1 cellular context compared by ENCODE assay signal in genomic region chr21:28992526-28993292, GRCh38.
TF ChIP-seq lines count a peak whose summit lies in the region.

TSS of gene LTN1 (minus strand) at chr21:28992877. CDS start at chr21:28992805, 72 bp downstream.

TF ChIP-seq in WTC11, 78 proteins besides CTCF, POLR2A, EP300 and RAD21 (continued from another document):
- TF ChIP-seq ATF3 (CRISPR knock-in tag; conservative IDR thresholded peaks at IDR 0.05) (no peak), MYBL2 (CRISPR knock-in tag; IDR thresholded peaks at IDR 0.05) (no peak), SP1 (CRISPR knock-in tag; conservative IDR thresholded peaks at IDR 0.05) (peak; percentile 86), ZMAT4 (CRISPR knock-in tag; IDR thresholded peaks at IDR 0.05) (no peak), CDX4 (CRISPR knock-in tag; IDR thresholded peaks at IDR 0.05; ENCODE audit: borderline replicate concordance) (no peak), ZNF423 (CRISPR knock-in tag; IDR thresholded peaks at IDR 0.05) (no peak), ZNF281 (CRISPR knock-in tag; IDR thresholded peaks at IDR 0.05) (no peak), E2F5 (CRISPR knock-in tag; IDR thresholded peaks at IDR 0.05) (peak; percentile 99), GABPB1 (CRISPR knock-in tag; IDR thresholded peaks at IDR 0.05) (peak; percentile 87), PRDM15 (CRISPR knock-in tag; IDR thresholded peaks at IDR 0.05) (no peak), MLX (CRISPR knock-in tag; IDR thresholded peaks at IDR 0.05) (no peak), SMAD4 (CRISPR knock-in tag; IDR thresholded peaks at IDR 0.05) (0 out of 2 replicates have a peak, but pooled peaks have one; percentile 28), JAZF1 (CRISPR knock-in tag; IDR thresholded peaks at IDR 0.05) (no peak), ATF2 (CRISPR knock-in tag; IDR thresholded peaks at IDR 0.05; ENCODE audit: borderline replicate concordance, low read depth) (no peak), E2F1 (CRISPR knock-in tag; IDR thresholded peaks at IDR 0.05) (no peak), TP53 (CRISPR knock-in tag; IDR thresholded peaks at IDR 0.05) (no peak), HMGA2 (CRISPR knock-in tag; IDR thresholded peaks at IDR 0.05) (no peak), TEAD4 (CRISPR knock-in tag; IDR thresholded peaks at IDR 0.05) (no peak), AR (CRISPR knock-in tag; IDR thresholded peaks at IDR 0.05) (no peak), ZNF232 (CRISPR knock-in tag; IDR thresholded peaks at IDR 0.05) (no peak), FOXP4 (CRISPR knock-in tag; IDR thresholded peaks at IDR 0.05) (peak; percentile 53; the same call in 1 of the 2 replicates), RORB (CRISPR knock-in tag; IDR thresholded peaks at IDR 0.05) (no peak), ZBTB43 (CRISPR knock-in tag; IDR thresholded peaks at IDR 0.05) (no peak)
